8 cellular contexts compared by ENCODE assay signal in the genomic region with DNA sequence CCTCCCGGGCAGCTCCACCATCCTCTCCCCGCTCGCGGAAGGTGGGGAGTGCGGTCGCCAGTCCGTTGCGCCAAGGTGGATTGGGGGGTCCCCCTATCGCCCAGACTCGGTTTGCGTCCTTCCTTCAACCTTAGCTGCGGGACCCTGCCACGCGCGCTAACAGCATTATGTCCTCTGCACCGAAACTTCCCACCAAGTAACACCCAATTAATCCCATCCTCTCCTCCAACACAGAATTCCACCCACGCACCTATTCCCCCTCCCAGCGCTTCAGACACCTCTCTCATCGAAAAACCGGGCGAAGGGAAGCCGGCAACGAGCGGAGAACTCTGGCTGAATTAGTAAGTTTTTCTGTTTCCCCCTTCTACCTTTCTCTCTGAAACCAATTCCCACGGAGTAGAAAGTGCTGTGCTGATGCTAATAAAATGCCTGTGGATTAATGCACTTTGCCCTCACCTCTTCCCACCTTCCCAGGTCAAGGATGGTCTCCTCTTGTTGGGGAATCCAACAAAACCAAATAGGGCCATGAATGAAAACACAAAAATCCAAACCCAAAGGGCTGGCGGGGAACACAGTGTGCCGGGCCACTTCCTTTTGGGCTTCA. TPM values are rescaled to one million over a fixed set of nuclear protein-coding genes. Genes with fewer than 3 reads are reported as not detected.
DNase-seq lines count a peak whose midpoint lies in the region; ATAC-seq and TF ChIP-seq lines count a peak whose summit lies in the region.

No MANE protein-coding gene starts in this region.

- no peak overlapping the region for H3K27ac Mint-ChIP-seq in activated CD8-positive, alpha-beta memory T cell treated with anti-CD3 and anti-CD28 coated beads, Interleukin-2, amount 10 ng/mL, durations not matched to agents 7 days and 5 days

- H3K36me3 ChIP-seq in left lung (no peaks in the 10 kb centered on the region), tibial artery (peaks cover 0 to 3% (median 0%) of the 10 kb centered on the region in 3 donors)

- H3K9me3 Mint-ChIP-seq in activated CD8-positive, alpha-beta memory T cell treated with anti-CD3 and anti-CD28 coated beads, Interleukin-2, amount 10 ng/mL, durations not matched to agents 7 days and 5 days (ENCODE audit: low read depth) = no peaks in the 10 kb centered on the region

- H3K4me3 ChIP-seq in left lung = peak overlapping the region; percentile 41 to 46
- H3K4me3 ChIP-seq in tibial artery = peak overlapping the region; percentile 66 to 78

- no peaks in the 10 kb centered on the region for H3K9me3 ChIP-seq in left lung
- H3K9me3 ChIP-seq in tibial artery = no peaks in the 10 kb centered on the region

- peak overlapping the region; percentile 51 for H3K4me3 Mint-ChIP-seq in activated CD8-positive, alpha-beta memory T cell treated with anti-CD3 and anti-CD28 coated beads, Interleukin-2, amount 10 ng/mL, durations not matched to agents 7 days and 5 days

- CTCF ChIA-PET in activated CD8-positive, alpha-beta memory T cell treated with anti-CD3 and anti-CD28 coated beads, Interleukin-2, amount 10 ng/mL, durations not matched to agents 7 days and 5 days (lab: Charles Lee) = interaction anchor here (0.9 to 3.6 kb wide), 13 partner anchors 10 to 782 kb away, joined by 3 to 25 read pairs (median 4); a partner anchor contains a TSS

- ATAC-seq in activated CD8-positive, alpha-beta memory T cell treated with anti-CD3 and anti-CD28 coated beads, Interleukin-2, amount 10 ng/mL, durations not matched to agents 7 days and 5 days = no peak
- no peak for ATAC-seq in left lung

- DNase-seq in activated CD8-positive, alpha-beta memory T cell treated with anti-CD3 and anti-CD28 coated beads for 24 hours = peak; percentile 59
- no peak for DNase-seq in activated CD8-positive, alpha-beta memory T cell treated with anti-CD3 and anti-CD28 coated beads, Interleukin-2, amount 50 U/mL, for 4 hours
- no peak for DNase-seq in activated CD8-positive, alpha-beta memory T cell treated with anti-CD3 and anti-CD28 coated beads, Interleukin-2, amount 10 ng/mL, durations not matched to agents 7 days and 5 days
- DNase-seq in left lung (peak; percentile 41 to 78), tibial artery (peak in 1 of 2 donors; percentile 81), NCI-H748 treated with DMSO at 0.1 percent for 48 hours (lab: John Stamatoyannopoulos, UW) (no peak), NCI-H774 (lab: John Stamatoyannopoulos, UW) (no peak)
- DNase-seq in stimulated activated CD8-positive, alpha-beta memory T cell treated with anti-CD3 and anti-CD28 coated beads, Interleukin-4, amount 100 ng/mL, for 48 hours = no peak

- H3K4me1 ChIP-seq in left lung (peaks cover 0 to 61% of the 10 kb centered on the region in 2 donors), tibial artery (peaks cover 10 to 65% (median 48%) of the 10 kb centered on the region in 4 donors)

- H3K36me3 Mint-ChIP-seq in activated CD8-positive, alpha-beta memory T cell treated with anti-CD3 and anti-CD28 coated beads, Interleukin-2, amount 10 ng/mL, durations not matched to agents 7 days and 5 days = peaks cover 1% of the 10 kb centered on the region

- TF ChIP-seq CTCF in left lung (IDR thresholded peaks at IDR 0.05) (no peak), tibial artery (IDR thresholded peaks at IDR 0.05) (no peak)

- peaks cover 29% of the 10 kb centered on the region for H3K4me1 Mint-ChIP-seq in activated CD8-positive, alpha-beta memory T cell treated with anti-CD3 and anti-CD28 coated beads, Interleukin-2, amount 10 ng/mL, durations not matched to agents 7 days and 5 days

- intact Hi-C loops in left lung (cut with DNase I) (no loop called here), tibial artery (cut with DNase I; ENCODE audit: low total_unique reads) (no loop called here)

- H3K27me3 ChIP-seq in left lung (peaks cover 84 to 100% of the 10 kb centered on the region in 2 donors), tibial artery (no peaks in the 10 kb centered on the region)

- H3K27ac ChIP-seq in left lung (peak overlapping the region; percentile 71 to 87), tibial artery (peak overlapping the region; percentile 94 to 95)

- H3K27me3 Mint-ChIP-seq in activated CD8-positive, alpha-beta memory T cell treated with anti-CD3 and anti-CD28 coated beads, Interleukin-2, amount 10 ng/mL, durations not matched to agents 7 days and 5 days = peaks cover 93% of the 10 kb centered on the region

RNA-seq across cellular contexts. Expression of a gene that starts 0.9 kb away (rescaled TPM):
- total RNA-seq in activated CD8-positive, alpha-beta memory T cell treated with anti-CD3 and anti-CD28 coated beads, Interleukin-2, amount 10 ng/mL, durations not matched to agents 7 days and 5 days = not detected
- total RNA-seq in left lung = 1 to 10 TPM; 5.7 to 8.8 TPM

RNA-seq across cellular contexts. Expression of a gene that starts 3.9 kb away (rescaled TPM):
- not detected for total RNA-seq in activated CD8-positive, alpha-beta memory T cell treated with anti-CD3 and anti-CD28 coated beads, Interleukin-2, amount 10 ng/mL, durations not matched to agents 7 days and 5 days
- total RNA-seq in left lung = 1 to 10 TPM; 3.5 to 5.0 TPM

RNA-seq across cellular contexts. Expression of a gene that starts 5.0 kb away (rescaled TPM):
- not detected for total RNA-seq in activated CD8-positive, alpha-beta memory T cell treated with anti-CD3 and anti-CD28 coated beads, Interleukin-2, amount 10 ng/mL, durations not matched to agents 7 days and 5 days
- total RNA-seq in left lung = 1 to 10 TPM; 1.3 to 2.2 TPM

RNA-seq across cellular contexts. Expression of a gene that starts 8.0 kb away (rescaled TPM):
- not detected for total RNA-seq in activated CD8-positive, alpha-beta memory T cell treated with anti-CD3 and anti-CD28 coated beads, Interleukin-2, amount 10 ng/mL, durations not matched to agents 7 days and 5 days
- 10 to 100 TPM; 16.1 to 21.6 TPM for total RNA-seq in left lung

RNA-seq across cellular contexts. Expression of a gene that starts 13.9 kb away (rescaled TPM):
- total RNA-seq in activated CD8-positive, alpha-beta memory T cell treated with anti-CD3 and anti-CD28 coated beads, Interleukin-2, amount 10 ng/mL, durations not matched to agents 7 days and 5 days = not detected
- 1 to 10 TPM in 1 of 2 donors, under 1 TPM in 1; 0.73 to 1.4 TPM for total RNA-seq in left lung

Comparison
In these comparisons a context has a peak if more than half of its experiments do, and no peak if none do; other contexts are left out.
1. DNase-seq: peak in activated CD8-positive, alpha-beta memory T cell treated with anti-CD3 and anti-CD28 coated beads for 24 hours (single experiment) and left lung (2 of 2); none in activated CD8-positive, alpha-beta memory T cell treated with anti-CD3 and anti-CD28 coated beads, Interleukin-2, amount 50 U/mL, for 4 hours (single experiment), activated CD8-positive, alpha-beta memory T cell treated with anti-CD3 and anti-CD28 coated beads, Interleukin-2, amount 10 ng/mL, durations not matched to agents 7 days and 5 days (single experiment), NCI-H748 treated with DMSO at 0.1 percent for 48 hours (single experiment), stimulated activated CD8-positive, alpha-beta memory T cell treated with anti-CD3 and anti-CD28 coated beads, Interleukin-4, amount 100 ng/mL, for 48 hours (single experiment) and NCI-H774 (single experiment).
2. RNA of a gene that starts 0.9 kb away (total RNA-seq): 5.7 to 8.8 TPM in left lung; not detected in activated CD8-positive, alpha-beta memory T cell treated with anti-CD3 and anti-CD28 coated beads, Interleukin-2, amount 10 ng/mL, durations not matched to agents 7 days and 5 days; every median in the first group is over 4 times any median in the second.
3. RNA of a gene that starts 3.9 kb away (total RNA-seq): 3.5 to 5.0 TPM in left lung; not detected in activated CD8-positive, alpha-beta memory T cell treated with anti-CD3 and anti-CD28 coated beads, Interleukin-2, amount 10 ng/mL, durations not matched to agents 7 days and 5 days; every median in the first group is over 4 times any median in the second.